In genomic region chr20:916825-917224, GRCh38 we compare ENCODE assay signal across 1 cellular context.
TF ChIP-seq lines count a peak whose summit lies in the region.

No MANE protein-coding gene starts in this region.

TF ChIP-seq in GM23338, 12 proteins besides CTCF, POLR2A, EP300 and RAD21 (continued from another document):
- TF ChIP-seq REST (IDR thresholded peaks at IDR 0.05; ENCODE audit: unreplicated experiment) (no peak), NANOG (IDR thresholded peaks at IDR 0.05; ENCODE audit: borderline replicate concordance) (no peak), STAT1 (IDR thresholded peaks at IDR 0.05; ENCODE audit: unreplicated experiment) (no peak), JUNB (IDR thresholded peaks at IDR 0.05; ENCODE audit: unreplicated experiment) (no peak)
